ENCODE assay signal across 21 cellular contexts in genomic region chr10:123039632-123039930, GRCh38.
"Had no signal": no experiment of that assay in that cellular context is flagged by ENCODE, and none has a peak within 500 bp of the region (broad histone marks: within the 10 kb centered on the region; RNA-seq: fewer than 3 reads in every experiment).

No MANE protein-coding gene starts in this region.

- H3K27ac ChIP-seq: coronary artery, heart right ventricle, left ventricle myocardium inferior, sigmoid colon, skin epidermis, testis, tibial nerve, upper lobe of right lung, vagina had no signal

- DNase-seq: effector CD8-positive, alpha-beta T cell; heart right ventricle; islet precursor cell; left ventricle myocardium inferior; mesendoderm; nephron progenitor cell; posterior cingulate gyrus; sigmoid colon; stimulated activated CD4-positive, alpha-beta T cell treated with anti-CD3 and anti-CD28 coated beads, Interleukin-2, amount 100 ng/mL, for 24 hours; stimulated activated CD4-positive, alpha-beta T cell treated with anti-CD3 and anti-CD28 coated beads, Interleukin-4, amount 100 ng/mL, for 4 hours; stimulated activated naive B cell treated with anti-CD40 and anti-IgM and Interleukin-4, amounts not matched to agents 10 μg/mL and 1 μg/mL and 100 μg/mL, for 72 hours; stimulated activated naive CD8-positive, alpha-beta T cell treated with anti-CD3 and anti-CD28 coated beads, Interleukin-15, amount 100 ng/mL, for 72 hours; testis; upper lobe of right lung had no signal

- H3K9me3 ChIP-seq: heart right ventricle, left ventricle myocardium inferior, sigmoid colon, testis, tibial nerve, upper lobe of right lung, vagina had no signal

- H3K27ac Mint-ChIP-seq: nephron progenitor cell; stimulated activated naive B cell treated with anti-CD40 and anti-IgM and Interleukin-4, amounts not matched to agents 10 μg/mL and 1 μg/mL and 100 μg/mL, for 72 hours had no signal

- ATAC-seq: esophagus mucosa; heart right ventricle; stimulated activated naive B cell treated with anti-CD40 and anti-IgM and Interleukin-4, amounts not matched to agents 10 μg/mL and 1 μg/mL and 100 μg/mL, for 72 hours; stimulated activated naive CD8-positive, alpha-beta T cell treated with anti-CD3 and anti-CD28 coated beads, Interleukin-15, amount 100 ng/mL, for 72 hours had no signal

- H3K27me3 ChIP-seq: heart right ventricle, sigmoid colon, testis, tibial nerve, upper lobe of right lung, vagina had no signal

- H3K9me3 Mint-ChIP-seq: nephron progenitor cell; stimulated activated naive CD8-positive, alpha-beta T cell treated with anti-CD3 and anti-CD28 coated beads, Interleukin-15, amount 100 ng/mL, for 72 hours had no signal

- H3K4me1 ChIP-seq: heart right ventricle, left ventricle myocardium inferior, sigmoid colon, testis, tibial nerve, upper lobe of right lung, vagina had no signal

- H3K27me3 Mint-ChIP-seq: stimulated activated naive B cell treated with anti-CD40 and anti-IgM and Interleukin-4, amounts not matched to agents 10 μg/mL and 1 μg/mL and 100 μg/mL, for 72 hours; stimulated activated naive CD8-positive, alpha-beta T cell treated with anti-CD3 and anti-CD28 coated beads, Interleukin-15, amount 100 ng/mL, for 72 hours had no signal

- H3K4me3 ChIP-seq: coronary artery, heart right ventricle, left ventricle myocardium inferior, lung, sigmoid colon, skin epidermis, testis, tibial nerve, upper lobe of right lung, vagina had no signal

- FAIRE-seq: frontal cortex had no signal

- H3K4me3 Mint-ChIP-seq: nephron progenitor cell; stimulated activated naive B cell treated with anti-CD40 and anti-IgM and Interleukin-4, amounts not matched to agents 10 μg/mL and 1 μg/mL and 100 μg/mL, for 72 hours; stimulated activated naive CD8-positive, alpha-beta T cell treated with anti-CD3 and anti-CD28 coated beads, Interleukin-15, amount 100 ng/mL, for 72 hours had no signal
